In genomic region chr19:48646192-48646911, GRCh38 we compare ENCODE assay signal across 1 cellular context.
TF ChIP-seq lines count a peak whose summit lies in the region.

No MANE protein-coding gene starts in this region.

TF ChIP-seq in HepG2, 621 proteins besides CTCF, POLR2A, EP300 and RAD21 (continued from another document and continues in another):
- TF ChIP-seq ZNF414 (CRISPR knock-in tag; IDR thresholded peaks at IDR 0.05), result no peak
- no peak for TF ChIP-seq PHF20 (CRISPR knock-in tag; IDR thresholded peaks at IDR 0.05)
- TF ChIP-seq USF2 (IDR thresholded peaks at IDR 0.05; ENCODE audit: low read depth, low read length), result no peak
- TF ChIP-seq USF2 (CRISPR knock-in tag; IDR thresholded peaks at IDR 0.05; ENCODE audit: borderline replicate concordance), result no peak
- no peak for TF ChIP-seq SP140L (CRISPR knock-in tag; IDR thresholded peaks at IDR 0.05; ENCODE audit: borderline replicate concordance)
- TF ChIP-seq SUZ12 (IDR thresholded peaks at IDR 0.05; ENCODE audit: low read depth, low read length), result no peak
- no peak for TF ChIP-seq NFE2 (CRISPR knock-in tag; IDR thresholded peaks at IDR 0.05)
- TF ChIP-seq SP5 (CRISPR knock-in tag; IDR thresholded peaks at IDR 0.05; ENCODE audit: borderline replicate concordance, low read depth), result peak; percentile 84
- TF ChIP-seq GTF3A (CRISPR knock-in tag; conservative IDR thresholded peaks at IDR 0.05), result no peak
- TF ChIP-seq ZNF841 (CRISPR knock-in tag; IDR thresholded peaks at IDR 0.05; ENCODE audit: borderline replicate concordance), result no peak
- TF ChIP-seq MIXL1 (CRISPR knock-in tag; IDR thresholded peaks at IDR 0.05), result no peak
- TF ChIP-seq ZZZ3 (CRISPR knock-in tag; IDR thresholded peaks at IDR 0.05; ENCODE audit: borderline replicate concordance), result no peak
- no peak for TF ChIP-seq ZNF543 (CRISPR knock-in tag; IDR thresholded peaks at IDR 0.05)
- TF ChIP-seq TEAD2 (CRISPR knock-in tag; IDR thresholded peaks at IDR 0.05), result no peak
- TF ChIP-seq XRCC5 (optimal IDR thresholded peaks at IDR 0.05; ENCODE audit: low read length), result no peak
- TF ChIP-seq SRSF1 (optimal IDR thresholded peaks at IDR 0.05; ENCODE audit: low read depth, low read length), result no peak
- TF ChIP-seq ISL2 (CRISPR knock-in tag; IDR thresholded peaks at IDR 0.05), result no peak
- no peak; the same call in 1 of the 2 replicates for TF ChIP-seq ZNF512 (CRISPR knock-in tag; IDR thresholded peaks at IDR 0.05)
- TF ChIP-seq GATAD2A (CRISPR knock-in tag; IDR thresholded peaks at IDR 0.05), result no peak; the same call in 1 of the 2 replicates
- TF ChIP-seq DR1 (CRISPR knock-in tag; IDR thresholded peaks at IDR 0.05), result no peak
- TF ChIP-seq EED (CRISPR knock-in tag; IDR thresholded peaks at IDR 0.05), result no peak
- no peak for TF ChIP-seq JUN (CRISPR knock-in tag; IDR thresholded peaks at IDR 0.05)
- no peak for TF ChIP-seq ZNF17 (CRISPR knock-in tag; IDR thresholded peaks at IDR 0.05)
- TF ChIP-seq RBAK (CRISPR knock-in tag; IDR thresholded peaks at IDR 0.05), result no peak
- TF ChIP-seq JDP2 (CRISPR knock-in tag; IDR thresholded peaks at IDR 0.05; ENCODE audit: borderline replicate concordance), result no peak
- TF ChIP-seq SNRNP70 (IDR thresholded peaks at IDR 0.05; ENCODE audit: low read depth, low read length), result no peak
- TF ChIP-seq ZNF83 (CRISPR knock-in tag; IDR thresholded peaks at IDR 0.05; ENCODE audit: borderline replicate concordance), result 0 out of 2 replicates have a peak, but pooled peaks have one; percentile 48
- TF ChIP-seq THAP7 (CRISPR knock-in tag; IDR thresholded peaks at IDR 0.05), result no peak
- TF ChIP-seq ZNF598 (CRISPR knock-in tag; IDR thresholded peaks at IDR 0.05; ENCODE audit: borderline replicate concordance), result no peak
- no peak for TF ChIP-seq ZNF207 (IDR thresholded peaks at IDR 0.05; ENCODE audit: borderline replicate concordance)
- peak; percentile 58; the same call in 1 of the 2 replicates for TF ChIP-seq GABPB1 (CRISPR knock-in tag; IDR thresholded peaks at IDR 0.05)
- TF ChIP-seq ZNF572 (CRISPR knock-in tag; IDR thresholded peaks at IDR 0.05), result no peak
- TF ChIP-seq ZNF501 (CRISPR knock-in tag; IDR thresholded peaks at IDR 0.05), result no peak
- no peak for TF ChIP-seq JARID2 (CRISPR knock-in tag; IDR thresholded peaks at IDR 0.05; ENCODE audit: insufficient replicate concordance)
- TF ChIP-seq UBTF (CRISPR knock-in tag; IDR thresholded peaks at IDR 0.05), result 0 out of 2 replicates have a peak, but pooled peaks have one; percentile 14
- no peak for TF ChIP-seq ZFP36L2 (CRISPR knock-in tag; IDR thresholded peaks at IDR 0.05)
- TF ChIP-seq ATF5 (CRISPR knock-in tag; IDR thresholded peaks at IDR 0.05; ENCODE audit: low read depth), result no peak
- TF ChIP-seq MEIS1 (CRISPR knock-in tag; IDR thresholded peaks at IDR 0.05; ENCODE audit: borderline replicate concordance), result no peak
- TF ChIP-seq ZBTB10 (CRISPR knock-in tag; IDR thresholded peaks at IDR 0.05; ENCODE audit: borderline replicate concordance), result no peak
- TF ChIP-seq HNF4A (CRISPR knock-in tag; IDR thresholded peaks at IDR 0.05), result no peak
- TF ChIP-seq HOXD1 (CRISPR knock-in tag; IDR thresholded peaks at IDR 0.05), result no peak
- peak; percentile 45; the same call in 1 of the 2 replicates for TF ChIP-seq KDM4B (CRISPR knock-in tag; IDR thresholded peaks at IDR 0.05)
- no peak for TF ChIP-seq NR1H2 (CRISPR knock-in tag; IDR thresholded peaks at IDR 0.05; ENCODE audit: borderline replicate concordance, low read depth)
- TF ChIP-seq TCF7 (IDR thresholded peaks at IDR 0.05; ENCODE audit: low read depth), result no peak
- TF ChIP-seq FLYWCH1 (CRISPR knock-in tag; IDR thresholded peaks at IDR 0.05), result no peak
- no peak for TF ChIP-seq ZNF382 (CRISPR knock-in tag; IDR thresholded peaks at IDR 0.05; ENCODE audit: borderline replicate concordance)
- TF ChIP-seq FOSL2 (CRISPR knock-in tag; IDR thresholded peaks at IDR 0.05), result peak; percentile 54; the same call in 1 of the 2 replicates
- no peak for TF ChIP-seq SP2 (CRISPR knock-in tag; IDR thresholded peaks at IDR 0.05)
- TF ChIP-seq ZNF329 (CRISPR knock-in tag; IDR thresholded peaks at IDR 0.05; ENCODE audit: low read depth), result no peak
- TF ChIP-seq NFRKB (IDR thresholded peaks at IDR 0.05), result no peak
- no peak for TF ChIP-seq CENPX (CRISPR knock-in tag; IDR thresholded peaks at IDR 0.05)
- TF ChIP-seq ZBTB7A (CRISPR knock-in tag; IDR thresholded peaks at IDR 0.05), result peak; percentile 21; the same call in 1 of the 2 replicates
- no peak for TF ChIP-seq ZNF280D (CRISPR knock-in tag; IDR thresholded peaks at IDR 0.05)
- no peak for TF ChIP-seq ZBTB37 (CRISPR knock-in tag; IDR thresholded peaks at IDR 0.05)
- TF ChIP-seq FOXC1 (CRISPR knock-in tag; IDR thresholded peaks at IDR 0.05; ENCODE audit: borderline replicate concordance), result no peak
- no peak for TF ChIP-seq ATAD3A (CRISPR knock-in tag; IDR thresholded peaks at IDR 0.05)
- TF ChIP-seq POLR2G (IDR thresholded peaks at IDR 0.05; ENCODE audit: low read depth, low read length), result no peak
- no peak for TF ChIP-seq ZNF367 (CRISPR knock-in tag; IDR thresholded peaks at IDR 0.05; ENCODE audit: borderline replicate concordance)
- no peak for TF ChIP-seq FIP1L1 (IDR thresholded peaks at IDR 0.05; ENCODE audit: borderline replicate concordance, insufficient read depth, low read depth, low read length)
- TF ChIP-seq ZNF3 (CRISPR knock-in tag; IDR thresholded peaks at IDR 0.05), result no peak
- TF ChIP-seq ZSCAN29 (CRISPR knock-in tag; conservative IDR thresholded peaks at IDR 0.05), result no peak
- TF ChIP-seq ZNF143 (CRISPR knock-in tag; IDR thresholded peaks at IDR 0.05), result no peak
